25 cellular contexts compared by ENCODE assay signal in the genomic region with DNA sequence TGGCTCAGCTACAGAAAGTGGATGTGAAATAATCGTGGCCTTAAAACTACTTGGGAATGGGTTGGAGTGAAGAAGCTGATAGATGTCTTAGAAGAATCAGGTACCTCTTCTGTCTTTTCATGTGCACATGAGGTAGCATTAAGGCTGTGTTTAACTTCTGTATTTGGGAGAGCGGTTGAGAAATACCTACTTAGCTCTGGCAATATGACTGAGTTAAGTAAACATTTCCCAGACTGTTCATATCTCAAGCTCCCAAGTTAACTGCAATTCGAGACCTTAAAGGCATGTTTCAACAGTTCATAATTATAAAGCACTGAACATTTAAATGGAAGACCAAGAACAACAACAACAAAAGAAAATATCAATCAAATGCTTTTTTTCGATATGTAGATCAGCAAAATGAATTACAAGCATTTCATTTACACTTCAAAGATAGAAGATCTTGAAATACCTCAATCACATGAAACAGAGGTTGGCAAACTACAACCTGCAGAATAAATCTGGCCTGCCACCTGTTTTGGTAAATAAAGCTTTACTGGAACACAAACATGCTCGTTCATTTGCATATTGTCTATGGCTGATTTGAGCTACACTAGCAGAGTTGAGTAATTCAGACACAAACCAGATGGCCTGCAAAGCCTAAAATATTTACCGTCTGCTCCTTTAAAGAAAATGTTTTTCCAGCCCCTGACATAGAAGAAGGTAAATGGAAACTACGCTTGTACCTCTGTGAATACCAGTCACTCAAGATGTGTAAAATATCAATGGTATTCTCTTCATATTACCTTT.
DNase-seq lines count a peak whose midpoint lies in the region; ATAC-seq, FAIRE-seq and TF ChIP-seq lines count a peak whose summit lies in the region.
"Had no signal": no experiment of that assay in that cellular context is flagged by ENCODE, and none has a peak within 500 bp of the region (broad histone marks: within the 10 kb centered on the region; RNA-seq: fewer than 3 reads in every experiment).

No MANE protein-coding gene starts in this region.

- no peaks in the 10 kb centered on the region for H3K4me1 ChIP-seq in astrocyte (ENCODE audit: insufficient read depth, low read length)
- no peaks in the 10 kb centered on the region for H3K4me1 ChIP-seq in prostate gland (replicated peaks)
- H3K4me1 ChIP-seq: heart left ventricle, parathyroid adenoma had no signal

- H2AFZ ChIP-seq in astrocyte (ENCODE audit: low read depth, low read length) = no peak overlapping the region
- H2AFZ ChIP-seq: parathyroid adenoma had no signal

- no peaks in the 10 kb centered on the region for H3K4me1 Mint-ChIP-seq in astrocyte (ENCODE audit: low read depth, unreplicated experiment)
- H3K4me1 Mint-ChIP-seq: CD4-positive, alpha-beta memory T cell; immature natural killer cell; naive B cell had no signal

- H3K27me3 Mint-ChIP-seq in astrocyte (ENCODE audit: low read depth, unreplicated experiment) = peaks cover 5% of the 10 kb centered on the region
- H3K27me3 Mint-ChIP-seq: CD4-positive, alpha-beta memory T cell had no signal

- no peak overlapping the region for H3K4me2 ChIP-seq in astrocyte (ENCODE audit: low read length)

- H3K36me3 ChIP-seq in astrocyte (ENCODE audit: insufficient read depth, low read length) (no peaks in the 10 kb centered on the region), prostate gland (no peaks in the 10 kb centered on the region)
- H3K36me3 ChIP-seq: brain microvascular endothelial cell, heart left ventricle had no signal

- intact Hi-C loops in prostate gland (cut with DNase I) = loop anchor here (10.0 kb wide), 1 partner anchor 589 kb away; no protein-coding TSS in a partner anchor

- no peak overlapping the region for H3K9ac ChIP-seq in astrocyte (ENCODE audit: low read length)
- H3K9ac ChIP-seq: parathyroid adenoma had no signal

- no peaks in the 10 kb centered on the region for H3K79me2 ChIP-seq in astrocyte (ENCODE audit: insufficient read depth, low read length)
- H3K79me2 ChIP-seq: parathyroid adenoma had no signal

- 34% methylated on average over 7 of the region's 7 CpGs for WGBS in prostate gland

- H3K9me3 ChIP-seq in astrocyte (ENCODE audit: insufficient read depth, low read depth, low read length) (peaks cover 5% of the 10 kb centered on the region), prostate gland (no peaks in the 10 kb centered on the region)

- H4K20me1 ChIP-seq in astrocyte (ENCODE audit: insufficient read depth, low read length) = no peaks in the 10 kb centered on the region

- no peaks in the 10 kb centered on the region for H3K36me3 Mint-ChIP-seq in astrocyte (ENCODE audit: low read depth, unreplicated experiment)
- H3K36me3 Mint-ChIP-seq: activated naive CD4-positive, alpha-beta T cell treated with anti-CD3 and anti-CD28 coated beads, Interleukin-2, amount 50 U/mL, for 72 hours; CD4-positive, alpha-beta memory T cell; immature natural killer cell; naive B cell had no signal

- no peak for FAIRE-seq in astrocyte (lab: Jason Lieb, UNC)
- FAIRE-seq: endothelial cell of umbilical vein, GM12878, K562 had no signal

- H3K27ac Mint-ChIP-seq in astrocyte (ENCODE audit: unreplicated experiment) = no peak overlapping the region
- H3K27ac Mint-ChIP-seq: activated naive CD4-positive, alpha-beta T cell treated with anti-CD3 and anti-CD28 coated beads, Interleukin-2, amount 50 U/mL, for 72 hours; CD4-positive, alpha-beta memory T cell; HFFc6; immature natural killer cell had no signal

- no peak overlapping the region for H3K4me3 Mint-ChIP-seq in astrocyte (ENCODE audit: unreplicated experiment)
- H3K4me3 Mint-ChIP-seq: CD4-positive, alpha-beta memory T cell; HFFc6; immature natural killer cell; naive B cell had no signal

- TF ChIP-seq CTCF in astrocyte (IDR thresholded peaks at IDR 0.05; ENCODE audit: insufficient read depth, low read depth, low read length) = no peak
- TF ChIP-seq CTCF in fibroblast of villous mesenchyme (IDR thresholded peaks at IDR 0.05; ENCODE audit: insufficient read depth, low read depth, low read length) = no peak
- TF ChIP-seq CTCF in prostate gland (IDR thresholded peaks at IDR 0.05) = no peak

- no peak overlapping the region for H3K27ac ChIP-seq in astrocyte (ENCODE audit: low read depth, low read length)
- no peak overlapping the region for H3K27ac ChIP-seq in prostate gland
- H3K27ac ChIP-seq: brain microvascular endothelial cell, parathyroid adenoma had no signal

- DNase-seq in Ammon's horn (ENCODE audit: low spot score) (peak; percentile 13), astrocyte (ENCODE audit: low read depth) (peak; percentile 5), fibroblast of villous mesenchyme (ENCODE audit: low read depth) (peak; percentile 85), prostate gland (ENCODE audit: low spot score) (peak; percentile 22), NCI-H2081 (lab: John Stamatoyannopoulos, UW) (no peak), CD1c-positive myeloid dendritic cell (ENCODE audit: extremely low spot score) (no peak)
- DNase-seq in stimulated activated naive CD4-positive, alpha-beta T cell (lab: John Stamatoyannopoulos, UW) = no peak
- DNase-seq: brain microvascular endothelial cell; CD4-positive, alpha-beta memory T cell; heart left ventricle; HFFc6; immature natural killer cell; naive B cell; NCI-H2029; NCI-H510A treated with DMSO at 0.1 percent for 48 hours; stimulated activated CD4-positive, alpha-beta T cell treated with anti-CD3 and anti-CD28 coated beads, Interleukin-2, amount 100 ng/mL, for 48 hours; T-helper 9 cell had no signal

- H3K4me3 ChIP-seq in astrocyte (ENCODE audit: insufficient read depth, low read depth, low read length) = no peak overlapping the region
- no peak overlapping the region for H3K4me3 ChIP-seq in fibroblast of villous mesenchyme (ENCODE audit: low read depth, low read length)
- H3K4me3 ChIP-seq in prostate gland = no peak overlapping the region
- H3K4me3 ChIP-seq: GM12878, heart left ventricle, K562, skin epidermis had no signal

- no peak for TF ChIP-seq POLR2A in prostate gland (IDR thresholded peaks at IDR 0.05)

- no peak for ATAC-seq in GM18519 (IDR thresholded peaks at IDR 0.05; ENCODE audit: low FRiP score, unreplicated experiment)
- ATAC-seq: activated naive CD4-positive, alpha-beta T cell treated with anti-CD3 and anti-CD28 coated beads, Interleukin-2, amount 50 U/mL, for 72 hours; GM12878; heart left ventricle; K562; SK-N-SH treated with all-trans-retinoic acid at 6 μM for 48 hours had no signal

- H3K27me3 ChIP-seq in astrocyte (ENCODE audit: insufficient read depth, low read length) = peaks cover 8% of the 10 kb centered on the region
- H3K27me3 ChIP-seq in prostate gland (replicated peaks; ENCODE audit: insufficient read depth) = no peaks in the 10 kb centered on the region
- H3K27me3 ChIP-seq: brain microvascular endothelial cell, heart left ventricle had no signal

- peaks cover 6% of the 10 kb centered on the region for H3K9me3 Mint-ChIP-seq in astrocyte (ENCODE audit: unreplicated experiment)
- H3K9me3 Mint-ChIP-seq: HFFc6 had no signal

Comparison
In these comparisons a context has a peak if more than half of its experiments do, and no peak if none do; other contexts are left out.
1. DNase-seq: peak in Ammon's horn (single experiment), astrocyte (single experiment), fibroblast of villous mesenchyme (single experiment) and prostate gland (single experiment); none in stimulated activated naive CD4-positive, alpha-beta T cell (0 of 6), NCI-H2081 (0 of 2) and CD1c-positive myeloid dendritic cell (single experiment).